Comparison of ENCODE assay signal across 8 cellular contexts in genomic region chr13:79631260-79631659, GRCh38.
DNase-seq lines count a peak whose midpoint lies in the region; ATAC-seq and TF ChIP-seq lines count a peak whose summit lies in the region.

No MANE protein-coding gene starts in this region.

- no peak for TF ChIP-seq CTCF in Calu3 (IDR thresholded peaks at IDR 0.05; ENCODE audit: unreplicated experiment)
- peak; percentile 3 for TF ChIP-seq CTCF in cardiac fibroblast (IDR thresholded peaks at IDR 0.05; ENCODE audit: low read depth, low read length)

- no peaks in the 10 kb centered on the region for H3K27me3 ChIP-seq in mesendoderm (ENCODE audit: insufficient read depth, low read length, poor library complexity)

- no peak overlapping the region for H4K5ac ChIP-seq in mesendoderm (ENCODE audit: low read length)

- no CpG with 5 or more reads among the region's 1 CpG for WGBS in mesendoderm (ENCODE audit: extremely low coverage, insufficient coverage, low lambda C conversion rate)

- no peak overlapping the region for H4K8ac ChIP-seq in mesendoderm (ENCODE audit: low read depth, low read length)

- peaks cover 2% of the 10 kb centered on the region for H3K9me3 Mint-ChIP-seq in Calu3 (ENCODE audit: low read depth, unreplicated experiment)
- H3K9me3 Mint-ChIP-seq in activated naive CD4-positive, alpha-beta T cell treated with anti-CD3 and anti-CD28 coated beads for 36 hours = no peaks in the 10 kb centered on the region

- no peak overlapping the region for H2BK120ac ChIP-seq in mesendoderm (ENCODE audit: low read depth, low read length)

- DNase-seq in Calu3 = peak; percentile 17
- peak in 2 of 3 experiments; percentile 51 to 86 for DNase-seq in NCI-H1417 (lab: John Stamatoyannopoulos, UW)
- DNase-seq in cardiac fibroblast (ENCODE audit: low read depth in 2 of 2) = peak; percentile 73 to 93
- peak; percentile 44 for DNase-seq in mesendoderm
- no peak for DNase-seq in activated naive CD4-positive, alpha-beta T cell treated with anti-CD3 and anti-CD28 coated beads for 36 hours
- no peak for DNase-seq in NCI-H2107 (lab: John Stamatoyannopoulos, UW)
- no peak for DNase-seq in HuH-7 (ENCODE audit: low spot score)

- ATAC-seq in HG02763 (IDR thresholded peaks at IDR 0.05; ENCODE audit: unreplicated experiment) = no peak

- no peak overlapping the region for H3K9ac ChIP-seq in mesendoderm (ENCODE audit: low read length)

- H3K27me3 Mint-ChIP-seq in Calu3 (ENCODE audit: unreplicated experiment) = no peaks in the 10 kb centered on the region
- peaks cover 13% of the 10 kb centered on the region for H3K27me3 Mint-ChIP-seq in activated naive CD4-positive, alpha-beta T cell treated with anti-CD3 and anti-CD28 coated beads for 36 hours (ENCODE audit: low read depth)

- H3K4me3 Mint-ChIP-seq in Calu3 (ENCODE audit: low read depth, unreplicated experiment) = no peak overlapping the region
- H3K4me3 Mint-ChIP-seq in activated naive CD4-positive, alpha-beta T cell treated with anti-CD3 and anti-CD28 coated beads for 36 hours = no peak overlapping the region

- H2BK15ac ChIP-seq in mesendoderm (replicated peaks; ENCODE audit: low read depth) = no peak overlapping the region

- no peak overlapping the region for H2BK5ac ChIP-seq in mesendoderm (ENCODE audit: low read length)

- CTCF ChIA-PET in Calu3 (lab: Charles Lee) = no interaction called here
- CTCF ChIA-PET in activated naive CD4-positive, alpha-beta T cell treated with anti-CD3 and anti-CD28 coated beads for 36 hours (lab: Charles Lee) = no interaction called here

- H2AK5ac ChIP-seq in mesendoderm (ENCODE audit: low read length) = no peak overlapping the region

- H3K4me3 ChIP-seq in cardiac fibroblast (replicated peaks in 1 of 2; ENCODE audit: low read depth in 2 of 2, low read length in 2 of 2) (no peak overlapping the region), mesendoderm (ENCODE audit: low read length) (no peak overlapping the region)

- H3K27ac ChIP-seq in mesendoderm (ENCODE audit: low read depth, low read length) = no peak overlapping the region

- H3K4ac ChIP-seq in mesendoderm (ENCODE audit: low read depth, low read length) = no peak overlapping the region

- BruUV-seq in Calu3 (replicated peaks; lab: Mats Ljungman, UMichigan) = no TSS peak

- peaks cover 7% of the 10 kb centered on the region for H3K4me1 Mint-ChIP-seq in Calu3 (ENCODE audit: low read depth, unreplicated experiment)
- H3K4me1 Mint-ChIP-seq in activated naive CD4-positive, alpha-beta T cell treated with anti-CD3 and anti-CD28 coated beads for 36 hours (ENCODE audit: low read depth) = no peaks in the 10 kb centered on the region

- H3K4me2 ChIP-seq in mesendoderm (ENCODE audit: low read length) = no peak overlapping the region

- H3K27ac Mint-ChIP-seq in Calu3 (ENCODE audit: unreplicated experiment) = no peak overlapping the region
- no peak overlapping the region for H3K27ac Mint-ChIP-seq in activated naive CD4-positive, alpha-beta T cell treated with anti-CD3 and anti-CD28 coated beads for 36 hours

- H3K56ac ChIP-seq in mesendoderm (ENCODE audit: low read length) = no peak overlapping the region

- H3K79me1 ChIP-seq in mesendoderm (ENCODE audit: low read length) = no peaks in the 10 kb centered on the region

- no peaks in the 10 kb centered on the region for H3K36me3 Mint-ChIP-seq in Calu3 (ENCODE audit: insufficient read depth, unreplicated experiment)
- no peaks in the 10 kb centered on the region for H3K36me3 Mint-ChIP-seq in activated naive CD4-positive, alpha-beta T cell treated with anti-CD3 and anti-CD28 coated beads for 36 hours (ENCODE audit: low read depth)

- no peaks in the 10 kb centered on the region for H3K36me3 ChIP-seq in mesendoderm (ENCODE audit: control insufficient read depth, insufficient read depth, low read length)

- H3K79me2 ChIP-seq in mesendoderm (ENCODE audit: control insufficient read depth, insufficient read depth, low read length) = no peaks in the 10 kb centered on the region

- no peak overlapping the region for H3K23ac ChIP-seq in mesendoderm (ENCODE audit: low read length)

- no peaks in the 10 kb centered on the region for H3K4me1 ChIP-seq in mesendoderm (ENCODE audit: control insufficient read depth, low read depth, low read length)

- intact Hi-C loops in Calu3 (cut with micrococcal nuclease; ENCODE audit: unreplicated experiment) = no loop called here
- intact Hi-C loops in activated naive CD4-positive, alpha-beta T cell treated with anti-CD3 and anti-CD28 coated beads for 36 hours (cut with micrococcal nuclease) = no loop called here

- no peak overlapping the region for H3K18ac ChIP-seq in mesendoderm (ENCODE audit: low read length)

Comparison
In these comparisons a context has a peak if more than half of its experiments do, and no peak if none do; other contexts are left out.
1. DNase-seq: peak in Calu3 (single experiment), NCI-H1417 (2 of 3), cardiac fibroblast (2 of 2) and mesendoderm (single experiment); none in activated naive CD4-positive, alpha-beta T cell treated with anti-CD3 and anti-CD28 coated beads for 36 hours (single experiment), NCI-H2107 (single experiment) and HuH-7 (single experiment).